12 cellular contexts compared by ENCODE assay signal in the genomic region with DNA sequence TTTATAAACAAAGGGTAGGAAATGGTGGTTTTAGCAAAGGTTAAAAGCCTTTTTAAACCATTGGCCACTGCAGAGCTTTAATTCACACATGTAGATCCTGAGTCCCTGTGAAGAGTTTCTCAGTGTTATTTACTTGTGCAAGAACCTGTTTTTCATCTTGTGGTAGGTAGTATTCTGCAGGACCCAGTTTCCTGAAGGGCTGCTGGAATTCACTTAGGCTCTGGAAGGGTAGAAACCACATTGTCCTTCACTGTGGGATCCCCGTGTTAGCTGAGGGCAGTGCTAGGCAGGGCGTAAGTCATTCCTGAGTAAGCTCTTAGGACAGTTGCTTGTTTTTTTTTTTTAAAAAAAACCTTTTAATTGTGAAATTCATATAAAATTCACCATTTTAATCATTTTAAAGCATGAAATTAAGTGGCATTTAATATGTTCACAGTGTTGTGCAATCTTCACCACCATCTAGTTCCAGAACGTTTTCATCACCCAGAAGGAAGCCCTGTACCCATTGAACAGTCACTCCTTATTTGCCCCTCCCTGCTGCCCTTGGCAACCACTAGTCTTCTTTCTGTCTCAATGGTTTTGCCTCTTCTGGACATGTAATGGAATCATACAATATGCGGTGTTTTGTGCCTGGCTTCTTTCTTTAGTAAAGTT.
DNase-seq lines count a peak whose midpoint lies in the region; ATAC-seq, FAIRE-seq and TF ChIP-seq lines count a peak whose summit lies in the region.
"Had no signal": no experiment of that assay in that cellular context is flagged by ENCODE, and none has a peak within 500 bp of the region (broad histone marks: within the 10 kb centered on the region; RNA-seq: fewer than 3 reads in every experiment).

No MANE protein-coding gene starts in this region.

- no peaks in the 10 kb centered on the region for H3K27me3 Mint-ChIP-seq in type B pancreatic cell

- ATAC-seq in GM21423 (IDR thresholded peaks at IDR 0.05; ENCODE audit: unreplicated experiment), result no peak
- ATAC-seq: body of pancreas, HCT116 had no signal

- peak overlapping the region; percentile 51 for H3K4me3 Mint-ChIP-seq in type B pancreatic cell

- H3K4me1 ChIP-seq in cardiac muscle cell (ENCODE audit: low read depth) (peaks cover 54% of the 10 kb centered on the region), left ventricle myocardium inferior (peaks cover 3% of the 10 kb centered on the region)
- H3K4me1 ChIP-seq: spleen had no signal

- H3K27me3 ChIP-seq in cardiac muscle cell (no peaks in the 10 kb centered on the region), left ventricle myocardium inferior (ENCODE audit: low read depth) (no peaks in the 10 kb centered on the region)
- H3K27me3 ChIP-seq: body of pancreas, spleen had no signal

- H3K4me1 Mint-ChIP-seq in type B pancreatic cell (ENCODE audit: unreplicated experiment), result peaks cover 58% of the 10 kb centered on the region

- H3K27ac Mint-ChIP-seq in type B pancreatic cell, result peak overlapping the region; percentile 90

- H3K9me3 Mint-ChIP-seq in type B pancreatic cell, result peaks cover 4% of the 10 kb centered on the region

- H3K27ac ChIP-seq in cardiac muscle cell, result peak overlapping the region; percentile 81
- no peak overlapping the region for H3K27ac ChIP-seq in left ventricle myocardium inferior (replicated peaks)
- H3K27ac ChIP-seq: body of pancreas, spleen, WERI-Rb-1 had no signal

- in situ Hi-C loops in T47D (cut with HindIII; ENCODE audit: low pct_unique_long_range_greater_than_20kb, low sequenced_read_pairs), result no loop called here

- DNase-seq in cardiac muscle cell (ENCODE audit: low read depth in 1 of 2, low spot score in 1 of 2), result peak in 1 of 2 donors; percentile 38
- DNase-seq in left ventricle myocardium inferior, result no peak
- DNase-seq in T47D (ENCODE audit: low read depth in 1 of 2, low spot score in 1 of 2), result peak; percentile 24 to 52
- DNase-seq in kidney tubule cell (ENCODE audit: low spot score), result peak; percentile 44
- no peak for DNase-seq in type B pancreatic cell (ENCODE audit: extremely low spot score, unreplicated experiment)
- DNase-seq in HTR-8/SVneo (ENCODE audit: insufficient read length, low spot score), result no peak
- no peak for DNase-seq in AG08395 (ENCODE audit: low spot score)
- DNase-seq: body of pancreas, spleen had no signal

- intact Hi-C loops in left ventricle myocardium inferior (cut with micrococcal nuclease), result no loop called here

- peaks cover 43% of the 10 kb centered on the region for H3K36me3 Mint-ChIP-seq in type B pancreatic cell

- TF ChIP-seq CTCF in cardiac muscle cell (IDR thresholded peaks at IDR 0.05; ENCODE audit: low read depth, low read length), result no peak
- TF ChIP-seq CTCF in left ventricle myocardium inferior (IDR thresholded peaks at IDR 0.05; ENCODE audit: borderline replicate concordance), result no peak
- no peak for TF ChIP-seq CTCF in type B pancreatic cell (conservative IDR thresholded peaks at IDR 0.05)

- H3K36me3 ChIP-seq in cardiac muscle cell (peaks cover 14% of the 10 kb centered on the region), left ventricle myocardium inferior (peaks cover 20% of the 10 kb centered on the region)

- H3K4me3 ChIP-seq in cardiac muscle cell (no peak overlapping the region), left ventricle myocardium inferior (no peak overlapping the region)
- H3K4me3 ChIP-seq: body of pancreas, spleen had no signal

- FAIRE-seq in HTR-8/SVneo (lab: Jason Lieb, UNC), result no peak

- H3K9me3 ChIP-seq in cardiac muscle cell (ENCODE audit: low read depth) (no peaks in the 10 kb centered on the region), left ventricle myocardium inferior (replicated peaks) (peaks cover 8% of the 10 kb centered on the region)
- H3K9me3 ChIP-seq: body of pancreas had no signal

Comparison
In these comparisons a context has a peak if more than half of its experiments do, and no peak if none do; other contexts are left out.
1. DNase-seq: peak in T47D (2 of 2) and kidney tubule cell (single experiment); none in left ventricle myocardium inferior (single experiment), type B pancreatic cell (single experiment), HTR-8/SVneo (single experiment) and AG08395 (single experiment).